ENCODE assay signal across 22 cellular contexts in the genomic region with DNA sequence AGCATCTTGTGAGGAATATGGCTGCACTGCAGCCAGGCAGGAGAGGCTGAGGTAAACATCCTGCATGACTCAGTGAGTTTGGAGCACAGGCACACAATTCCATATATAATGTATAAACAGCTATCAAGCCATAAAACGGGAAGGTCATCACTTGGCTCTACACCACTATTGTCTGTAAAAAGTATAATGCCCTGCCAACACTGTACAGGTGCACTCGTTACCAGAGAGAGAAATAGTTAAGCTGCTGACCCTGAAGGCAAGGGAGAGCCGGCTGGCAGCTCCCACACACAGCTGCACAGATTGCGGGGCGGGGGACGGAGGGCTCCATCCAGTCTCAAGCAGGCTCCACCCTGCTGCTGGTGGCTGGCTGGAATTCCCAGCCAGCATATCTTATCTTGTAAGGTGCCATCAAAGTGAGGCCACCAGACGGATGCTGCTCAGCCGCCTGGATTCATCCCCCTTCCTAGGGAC.
DNase-seq lines count a peak whose midpoint lies in the region; ATAC-seq, FAIRE-seq and TF ChIP-seq lines count a peak whose summit lies in the region.
"Had no signal": no experiment of that assay in that cellular context is flagged by ENCODE, and none has a peak within 500 bp of the region (broad histone marks: within the 10 kb centered on the region; RNA-seq: fewer than 3 reads in every experiment).

No MANE protein-coding gene starts in this region.

- no peak for TF ChIP-seq POLR2A in GM12891 (IDR thresholded peaks at IDR 0.05; ENCODE audit: low read depth, low read length)

- FAIRE-seq in urothelium cell line (lab: Jason Lieb, UNC): no peak
- no peak for FAIRE-seq in GM12891 (lab: Jason Lieb, UNC)
- FAIRE-seq: GM12892, H1, HepG2 had no signal

- peak; percentile 1 for DNase-seq in NCI-H2227 (lab: John Stamatoyannopoulos, UW; ENCODE audit: unreplicated experiment)
- DNase-seq in NCI-H2227 treated with DMSO at 0.1 percent for 48 hours (lab: John Stamatoyannopoulos, UW): no peak
- DNase-seq in SK-N-DZ (ENCODE audit: low spot score): peak; percentile 18
- peak; percentile 85 for DNase-seq in left kidney (ENCODE audit: low read depth, low spot score)
- DNase-seq in urothelium cell line (ENCODE audit: low spot score): peak; percentile 1
- DNase-seq in activated CD4-positive, CD25-positive, alpha-beta regulatory T cell treated with anti-CD3 and anti-CD28 coated beads, Interleukin-2, amount 50 U/mL, for 72 hours: no peak
- DNase-seq in GM12891 (ENCODE audit: insufficient read length, low spot score): no peak
- DNase-seq: 8988T; CD8-positive, alpha-beta T cell; DMS79 treated with DMSO at 0.1 percent for 48 hours; GDM1; KG1; NCI-H1048; NCI-H1436 treated with DMSO at 0.1 percent for 48 hours; NCI-H2029 treated with DMSO at 0.1 percent for 48 hours; NCI-H2171 treated with DMSO at 0.1 percent for 48 hours; NCI-H510A treated with DMSO at 0.1 percent for 48 hours; RPMI8226 had no signal

- no peak for ATAC-seq in GM21423 (IDR thresholded peaks at IDR 0.05; ENCODE audit: unreplicated experiment)
- ATAC-seq: CD8-positive, alpha-beta T cell; HepG2 had no signal

TF ChIP-seq in GM12891, 5 proteins besides CTCF, POLR2A, EP300 and RAD21:
- TF ChIP-seq TAF1 (IDR thresholded peaks at IDR 0.05; ENCODE audit: low read depth, low read length) (no peak), PAX5 (IDR thresholded peaks at IDR 0.05; ENCODE audit: insufficient read depth, low read length, severe bottlenecking) (no peak), POLR2AphosphoS5 (IDR thresholded peaks at IDR 0.05; ENCODE audit: low read depth, low read length) (no peak), SPI1 (IDR thresholded peaks at IDR 0.05; ENCODE audit: low read depth, low read length) (no peak), POU2F2 (IDR thresholded peaks at IDR 0.05; ENCODE audit: low read depth, low read length) (no peak)

Comparison
In these comparisons a context has a peak if more than half of its experiments do, and no peak if none do; other contexts are left out.
1. DNase-seq: peak in NCI-H2227 (single experiment), SK-N-DZ (single experiment), left kidney (single experiment) and urothelium cell line (single experiment); none in NCI-H2227 treated with DMSO at 0.1 percent for 48 hours (single experiment), activated CD4-positive, CD25-positive, alpha-beta regulatory T cell treated with anti-CD3 and anti-CD28 coated beads, Interleukin-2, amount 50 U/mL, for 72 hours (single experiment) and GM12891 (single experiment).